Comparison of ENCODE assay signal across 27 cellular contexts in genomic region chr12:98253641-98254040, GRCh38.
"Had no signal": no experiment of that assay in that cellular context is flagged by ENCODE, and none has a peak within 500 bp of the region (broad histone marks: within the 10 kb centered on the region; RNA-seq: fewer than 3 reads in every experiment).

No MANE protein-coding gene starts in this region.

- DNase-seq: effector CD8-positive, alpha-beta T cell; endodermal cell; foreskin fibroblast; gastrocnemius medialis; head of caudate nucleus; immature natural killer cell; islet precursor cell; kidney glomerular epithelial cell; left colon; left ventricle myocardium superior; lower lobe of right lung; naive thymus-derived CD8-positive, alpha-beta T cell; pancreas; retina; spleen; stimulated activated naive CD4-positive, alpha-beta T cell; stimulated activated naive CD8-positive, alpha-beta T cell treated with anti-CD3 and anti-CD28 coated beads, Interleukin-15, amount 100 ng/mL, for 72 hours; transverse colon; upper lobe of right lung; uterus had no signal

- H3K27me3 Mint-ChIP-seq: dendritic cell treated with granulocyte-macrophage colony-stimulating factor and Interleukin-4, amounts not matched to agents 40 ng/mL and 50 ng/mL, for 4 days; stimulated activated naive CD8-positive, alpha-beta T cell treated with anti-CD3 and anti-CD28 coated beads, Interleukin-15, amount 100 ng/mL, for 72 hours had no signal

- H3K4me2 ChIP-seq: hepatocyte had no signal

- H3K27me3 ChIP-seq: gastrocnemius medialis, hepatocyte, neutrophil, pancreas, spleen, suprapubic skin, transverse colon, upper lobe of right lung, uterus had no signal

- H3K4me3 ChIP-seq: gastrocnemius medialis, hepatocyte, lower lobe of right lung, pancreas, skin epidermis, spleen, suprapubic skin, transverse colon, upper lobe of right lung, uterus had no signal

- H3K4me3 Mint-ChIP-seq: dendritic cell treated with granulocyte-macrophage colony-stimulating factor and Interleukin-4, amounts not matched to agents 40 ng/mL and 50 ng/mL, for 4 days; endodermal cell; immature natural killer cell; naive thymus-derived CD8-positive, alpha-beta T cell; stimulated activated naive CD8-positive, alpha-beta T cell treated with anti-CD3 and anti-CD28 coated beads, Interleukin-15, amount 100 ng/mL, for 72 hours had no signal

- H2AFZ ChIP-seq: hepatocyte had no signal

- H3K4me1 Mint-ChIP-seq: immature natural killer cell; naive thymus-derived CD8-positive, alpha-beta T cell; stimulated activated naive CD8-positive, alpha-beta T cell treated with anti-CD3 and anti-CD28 coated beads, Interleukin-15, amount 100 ng/mL, for 72 hours had no signal

- H3K36me3 Mint-ChIP-seq: immature natural killer cell; naive thymus-derived CD8-positive, alpha-beta T cell had no signal

- H3K27ac ChIP-seq: epithelial cell of prostate, gastrocnemius medialis, hepatocyte, lower lobe of right lung, neutrophil, skin epidermis, spleen, suprapubic skin, transverse colon, upper lobe of right lung, uterus had no signal

- H3K79me2 ChIP-seq: hepatocyte had no signal

- ATAC-seq: esophagus mucosa; gastrocnemius medialis; left colon; left ventricle myocardium superior; lower lobe of right lung; naive thymus-derived CD8-positive, alpha-beta T cell; stimulated activated naive CD8-positive, alpha-beta T cell treated with anti-CD3 and anti-CD28 coated beads, Interleukin-15, amount 100 ng/mL, for 72 hours; upper lobe of right lung had no signal

- H3K9me3 Mint-ChIP-seq: dendritic cell treated with granulocyte-macrophage colony-stimulating factor and Interleukin-4, amounts not matched to agents 40 ng/mL and 50 ng/mL, for 4 days; endodermal cell; stimulated activated naive CD8-positive, alpha-beta T cell treated with anti-CD3 and anti-CD28 coated beads, Interleukin-15, amount 100 ng/mL, for 72 hours had no signal

- H3K36me3 ChIP-seq: gastrocnemius medialis, lower lobe of right lung, neutrophil, pancreas, spleen, suprapubic skin, transverse colon, upper lobe of right lung, uterus had no signal

- H3K27ac Mint-ChIP-seq: dendritic cell treated with granulocyte-macrophage colony-stimulating factor and Interleukin-4, amounts not matched to agents 40 ng/mL and 50 ng/mL, for 4 days; endodermal cell; immature natural killer cell; naive thymus-derived CD8-positive, alpha-beta T cell; stimulated activated naive CD8-positive, alpha-beta T cell treated with anti-CD3 and anti-CD28 coated beads, Interleukin-15, amount 100 ng/mL, for 72 hours had no signal

- H3K4me1 ChIP-seq: gastrocnemius medialis, lower lobe of right lung, pancreas, spleen, suprapubic skin, transverse colon, upper lobe of right lung, uterus had no signal

- H3K9me3 ChIP-seq: gastrocnemius medialis, lower lobe of right lung, neutrophil, pancreas, spleen, suprapubic skin, transverse colon, upper lobe of right lung, uterus had no signal
